17 cellular contexts compared by ENCODE assay signal in genomic region chr4:75919914-75920313, GRCh38. TPM values are rescaled to one million over a fixed set of nuclear protein-coding genes. Genes with fewer than 3 reads are reported as not detected.
DNase-seq lines count a peak whose midpoint lies in the region; ATAC-seq and TF ChIP-seq lines count a peak whose summit lies in the region.
"Had no signal": no experiment of that assay in that cellular context is flagged by ENCODE, and none has a peak within 500 bp of the region (broad histone marks: within the 10 kb centered on the region; RNA-seq: fewer than 3 reads in every experiment).

No MANE protein-coding gene starts in this region.

- peaks cover 20% of the 10 kb centered on the region for H3K36me3 Mint-ChIP-seq in chondrocyte (ENCODE audit: low read depth)
- H3K36me3 Mint-ChIP-seq in CD8-positive, alpha-beta T cell: peaks cover 84% of the 10 kb centered on the region

- no peaks in the 10 kb centered on the region for H3K4me1 ChIP-seq in CD8-positive, alpha-beta T cell (ENCODE audit: insufficient read depth, low read length)

- ATAC-seq in CD8-positive, alpha-beta T cell: no peak

- peaks cover 8% of the 10 kb centered on the region for H3K4me1 Mint-ChIP-seq in chondrocyte (ENCODE audit: low read depth)
- H3K4me1 Mint-ChIP-seq in CD8-positive, alpha-beta T cell (ENCODE audit: low read depth): no peaks in the 10 kb centered on the region
- H3K4me1 Mint-ChIP-seq: immature natural killer cell had no signal

- H3K4me3 Mint-ChIP-seq in chondrocyte (ENCODE audit: unreplicated experiment): no peak overlapping the region
- no peak overlapping the region for H3K4me3 Mint-ChIP-seq in CD8-positive, alpha-beta T cell
- H3K4me3 Mint-ChIP-seq: HFFc6, immature natural killer cell had no signal

- no peaks in the 10 kb centered on the region for H3K9me3 ChIP-seq in CD8-positive, alpha-beta T cell (ENCODE audit: low read length)

- no peaks in the 10 kb centered on the region for H3K9me3 Mint-ChIP-seq in chondrocyte (ENCODE audit: low read depth)
- no peaks in the 10 kb centered on the region for H3K9me3 Mint-ChIP-seq in CD8-positive, alpha-beta T cell
- H3K9me3 Mint-ChIP-seq: HFFc6, immature natural killer cell had no signal

- POLR2A ChIA-PET in CD8-positive, alpha-beta T cell (lab: Charles Lee): no interaction called here

- H3K27me3 Mint-ChIP-seq in chondrocyte (ENCODE audit: low read depth): no peaks in the 10 kb centered on the region
- H3K27me3 Mint-ChIP-seq in CD8-positive, alpha-beta T cell (ENCODE audit: low read depth): no peaks in the 10 kb centered on the region

- no peak for TF ChIP-seq CTCF in chondrocyte (IDR thresholded peaks at IDR 0.05)
- TF ChIP-seq CTCF in CD8-positive, alpha-beta T cell (IDR thresholded peaks at IDR 0.05): no peak

- peaks cover 29% of the 10 kb centered on the region for H3K36me3 ChIP-seq in CD8-positive, alpha-beta T cell (ENCODE audit: insufficient read depth, low read length)

- CTCF ChIA-PET in CD8-positive, alpha-beta T cell (lab: Charles Lee): no interaction called here

- no peak overlapping the region for H3K27ac Mint-ChIP-seq in chondrocyte (ENCODE audit: unreplicated experiment)
- H3K27ac Mint-ChIP-seq in CD8-positive, alpha-beta T cell: no peak overlapping the region
- H3K27ac Mint-ChIP-seq: HFFc6 had no signal

- DNase-seq in AG08395 (ENCODE audit: low spot score) (peak; percentile 10), Kasumi-1 (lab: John Stamatoyannopoulos, UW) (peak; percentile 33 to 41), astrocyte of the hippocampus (ENCODE audit: low read depth, low spot score) (peak; percentile 41), inferior parietal cortex (ENCODE audit: extremely low spot score) (peak; percentile 65), chondrocyte (ENCODE audit: low spot score) (no peak), HCEC 1CT (no peak), DMS79 treated with DMSO at 0.1 percent for 48 hours (lab: John Stamatoyannopoulos, UW) (no peak)
- no peak for DNase-seq in CD8-positive, alpha-beta T cell
- DNase-seq: activated CD8-positive, alpha-beta memory T cell treated with anti-CD3 and anti-CD28 coated beads for 24 hours; activated naive CD4-positive, alpha-beta T cell; HFFc6; immature natural killer cell; NCI-H1092; SIG-M5; stimulated activated CD4-positive, alpha-beta T cell treated with anti-CD3 and anti-CD28 coated beads, Interleukin-2, amount 100 ng/mL, for 48 hours had no signal

- no peak overlapping the region for H3K27ac ChIP-seq in CD8-positive, alpha-beta T cell (ENCODE audit: low read depth, low read length)

- H3K27me3 ChIP-seq in CD8-positive, alpha-beta T cell (ENCODE audit: insufficient read depth, low read length): no peaks in the 10 kb centered on the region

- intact Hi-C loops in CD8-positive, alpha-beta T cell (cut with DNase I, micrococcal nuclease): loop anchor here in 1 of 2 experiments (10.0 kb wide), 1 partner anchor 45 kb away; no protein-coding TSS in a partner anchor

- no peak overlapping the region for H3K4me3 ChIP-seq in CD8-positive, alpha-beta T cell (ENCODE audit: low read depth, low read length)

RNA-seq across cellular contexts. Expression of gene PPEF2, which starts 17.7 kb away (rescaled TPM):
- not detected in 3 replicates for total RNA-seq in chondrocyte
- total RNA-seq in CD8-positive, alpha-beta T cell: under 1 TPM in 1 of 2 experiments, not detected in 1; 0.30 TPM
- total RNA-seq: HFFc6, HT-29, renal cortical epithelial cell had no signal

RNA-seq across cellular contexts. Expression of gene NAAA, which starts 20.9 kb away (rescaled TPM):
- total RNA-seq in chondrocyte: 18.3 to 19.2 TPM (median 18.6 TPM) in 3 replicates
- total RNA-seq in CD8-positive, alpha-beta T cell: 10 to 100 TPM; 26.1 to 30.4 TPM

Comparison
In these comparisons a context has a peak if more than half of its experiments do, and no peak if none do; other contexts are left out.
1. DNase-seq: peak in AG08395 (single experiment), Kasumi-1 (2 of 2), astrocyte of the hippocampus (single experiment) and inferior parietal cortex (single experiment); none in chondrocyte (single experiment), HCEC 1CT (single experiment), DMS79 treated with DMSO at 0.1 percent for 48 hours (single experiment) and CD8-positive, alpha-beta T cell (0 of 7).